8 cellular contexts compared by ENCODE assay signal in the genomic region with DNA sequence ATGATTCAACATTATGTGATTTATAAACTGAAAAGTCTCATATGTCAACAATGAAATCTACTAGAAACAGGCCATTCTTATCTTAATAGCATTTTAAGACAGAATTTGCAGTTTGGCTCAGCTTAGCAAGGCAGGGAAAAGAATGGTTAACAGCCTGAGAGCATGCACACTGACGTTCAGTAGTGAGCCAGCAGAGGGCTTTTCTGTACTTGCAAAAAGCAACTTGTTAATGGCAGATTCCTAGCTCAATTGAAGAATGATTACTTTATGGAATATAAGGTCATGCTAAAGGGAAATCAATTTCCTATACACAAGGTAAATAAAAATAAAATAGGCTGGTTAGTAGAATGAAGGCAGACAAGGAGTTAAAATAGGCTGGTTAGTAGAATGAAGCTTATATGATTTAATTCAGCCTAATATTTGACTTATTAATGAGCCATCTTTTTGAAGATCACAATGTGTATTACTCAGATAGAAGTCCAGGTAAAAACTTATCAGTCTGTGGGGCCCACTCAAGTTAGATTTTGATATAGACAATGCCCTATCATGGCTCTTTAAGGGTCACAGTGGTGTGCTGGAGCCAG.
DNase-seq lines count a peak whose midpoint lies in the region; ATAC-seq, FAIRE-seq and TF ChIP-seq lines count a peak whose summit lies in the region.

No MANE protein-coding gene starts in this region.

- no peaks in the 10 kb centered on the region for H3K27me3 Mint-ChIP-seq in activated naive CD4-positive, alpha-beta T cell treated with anti-CD3 and anti-CD28 coated beads for 36 hours (ENCODE audit: low read depth)

- no peak for TF ChIP-seq POLR2A in sigmoid colon (IDR thresholded peaks at IDR 0.05)

- H3K27ac Mint-ChIP-seq in activated naive CD4-positive, alpha-beta T cell treated with anti-CD3 and anti-CD28 coated beads for 36 hours = no peak overlapping the region

- no peak overlapping the region for H3K4me3 Mint-ChIP-seq in activated naive CD4-positive, alpha-beta T cell treated with anti-CD3 and anti-CD28 coated beads for 36 hours

- peaks cover 0 to 7% (median 0%) of the 10 kb centered on the region in 4 donors for H3K4me1 ChIP-seq in sigmoid colon

- intact Hi-C loops in activated naive CD4-positive, alpha-beta T cell treated with anti-CD3 and anti-CD28 coated beads for 36 hours (cut with micrococcal nuclease) = no loop called here
- intact Hi-C loops in sigmoid colon (cut with DNase I) = loop anchor here (5.0 kb wide), 1 partner anchor 72 kb away; no protein-coding TSS in a partner anchor

- H3K4me3 ChIP-seq in fibroblast of mammary gland (ENCODE audit: control insufficient read depth, low read depth, low read length) = no peak overlapping the region
- H3K4me3 ChIP-seq in sigmoid colon = no peak overlapping the region

- TF ChIP-seq EP300 in sigmoid colon (IDR thresholded peaks at IDR 0.05) = no peak

- WGBS in sigmoid colon, 2 donors = 0 to 6% methylated on average over 1 of the region's 1 CpG

- H3K27ac ChIP-seq in sigmoid colon = no peak overlapping the region

- CTCF ChIA-PET in activated naive CD4-positive, alpha-beta T cell treated with anti-CD3 and anti-CD28 coated beads for 36 hours (lab: Charles Lee) = interaction anchor here (0.6 to 2.1 kb wide), 4 partner anchors 8 to 244 kb away, joined by 3 to 5 read pairs (median 5); no protein-coding TSS in a partner anchor

- no peaks in the 10 kb centered on the region for H3K9me3 ChIP-seq in sigmoid colon

- peak; percentile 17 for DNase-seq in activated naive CD4-positive, alpha-beta T cell treated with anti-CD3 and anti-CD28 coated beads for 36 hours
- no peak for DNase-seq in activated naive CD4-positive, alpha-beta T cell treated with anti-CD3 and anti-CD28 coated beads, Interleukin-2, amount 50 U/mL, for 16 hours
- DNase-seq in RCC 7860 (ENCODE audit: low spot score) (peak; percentile 46), fibroblast of mammary gland (ENCODE audit: low read depth) (peak; percentile 75), sigmoid colon (no peak), pons (ENCODE audit: low spot score) (no peak)

- FAIRE-seq in RCC 7860 (lab: Jason Lieb, UNC) = peak; percentile 69

- H3K9me3 Mint-ChIP-seq in activated naive CD4-positive, alpha-beta T cell treated with anti-CD3 and anti-CD28 coated beads for 36 hours = no peaks in the 10 kb centered on the region

- peak; percentile 86 for TF ChIP-seq CTCF in fibroblast of mammary gland (conservative IDR thresholded peaks at IDR 0.05; ENCODE audit: control insufficient read depth, insufficient read depth, low read depth, low read length)
- TF ChIP-seq CTCF in sigmoid colon (IDR thresholded peaks at IDR 0.05) = peak in 3 of 4 experiments; percentile 17 to 65 (median 55)

- no peaks in the 10 kb centered on the region for H3K27me3 ChIP-seq in sigmoid colon

- ATAC-seq in HG03342 (IDR thresholded peaks at IDR 0.05; ENCODE audit: unreplicated experiment) = peak; percentile 68
- no peak for ATAC-seq in GM19023 (IDR thresholded peaks at IDR 0.05; ENCODE audit: unreplicated experiment)

- H3K4me1 Mint-ChIP-seq in activated naive CD4-positive, alpha-beta T cell treated with anti-CD3 and anti-CD28 coated beads for 36 hours (ENCODE audit: low read depth) = no peaks in the 10 kb centered on the region

- no peaks in the 10 kb centered on the region for H3K36me3 ChIP-seq in sigmoid colon

- no peaks in the 10 kb centered on the region for H3K36me3 Mint-ChIP-seq in activated naive CD4-positive, alpha-beta T cell treated with anti-CD3 and anti-CD28 coated beads for 36 hours (ENCODE audit: low read depth)

Comparison
In these comparisons a context has a peak if more than half of its experiments do, and no peak if none do; other contexts are left out.
1. DNase-seq: peak in activated naive CD4-positive, alpha-beta T cell treated with anti-CD3 and anti-CD28 coated beads for 36 hours (single experiment), RCC 7860 (single experiment) and fibroblast of mammary gland (single experiment); none in activated naive CD4-positive, alpha-beta T cell treated with anti-CD3 and anti-CD28 coated beads, Interleukin-2, amount 50 U/mL, for 16 hours (single experiment), sigmoid colon (single experiment) and pons (single experiment).